8 cellular contexts compared by ENCODE assay signal in the genomic region with DNA sequence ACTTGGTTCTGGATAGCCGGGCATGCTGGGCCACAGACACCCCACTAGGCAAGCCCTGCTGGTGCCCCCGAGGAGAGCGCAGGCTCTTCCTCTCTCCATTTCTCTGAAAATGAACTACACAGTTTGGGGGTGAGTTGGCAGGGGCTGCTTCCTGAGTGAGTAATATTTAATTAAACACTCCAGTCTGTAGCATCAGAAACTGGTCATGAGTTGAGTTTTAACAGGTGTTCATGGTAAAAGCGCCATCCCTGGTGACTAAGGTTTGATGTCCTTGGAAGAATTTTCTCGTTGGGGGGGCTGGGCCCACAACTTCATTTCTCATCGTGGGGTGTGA. TPM values are rescaled to one million over a fixed set of nuclear protein-coding genes. Genes with fewer than 3 reads are reported as not detected.
DNase-seq lines count a peak whose midpoint lies in the region; ATAC-seq and TF ChIP-seq lines count a peak whose summit lies in the region.

No MANE protein-coding gene starts in this region.

- TF ChIP-seq CTCF in GM12864 (IDR thresholded peaks at IDR 0.05; ENCODE audit: low read depth, low read length, missing control alignments) (no peak), RWPE2 (IDR thresholded peaks at IDR 0.05; ENCODE audit: poor library complexity, severe bottlenecking) (peak; percentile 10), fibroblast of the aortic adventitia (IDR thresholded peaks at IDR 0.05; ENCODE audit: insufficient read depth, low read length) (no peak)

- peak overlapping the region; percentile 67 for H3K27ac ChIP-seq in RWPE2 (ENCODE audit: poor library complexity, severe bottlenecking)

- no peaks in the 10 kb centered on the region for H3K9me3 ChIP-seq in RWPE2 (ENCODE audit: severe bottlenecking)

- peaks cover 19% of the 10 kb centered on the region for H3K4me1 ChIP-seq in RWPE2 (ENCODE audit: insufficient read depth, poor library complexity, severe bottlenecking)

- peak; percentile 64 for ATAC-seq in RWPE2 (ENCODE audit: low read depth)

- no peaks in the 10 kb centered on the region for H3K27me3 ChIP-seq in RWPE2 (ENCODE audit: insufficient read depth, poor library complexity, severe bottlenecking)

- no peaks in the 10 kb centered on the region for H3K36me3 ChIP-seq in RWPE2 (ENCODE audit: low read depth)

- DNase-seq in GM12864 (ENCODE audit: low read depth) (no peak), RWPE2 (ENCODE audit: low spot score) (no peak), fibroblast of the aortic adventitia (ENCODE audit: low read depth) (peak; percentile 83), NCI-H748 (lab: John Stamatoyannopoulos, UW; ENCODE audit: unreplicated experiment) (no peak), GOT3 (lab: John Stamatoyannopoulos, UW) (no peak), GM19240 (ENCODE audit: insufficient read length, low spot score) (no peak), DMS79 (lab: John Stamatoyannopoulos, UW) (no peak)
- DNase-seq in stimulated activated CD4-positive, alpha-beta T cell treated with anti-CD3 and anti-CD28 coated beads, Interleukin-2, amount 100 ng/mL, for 4 hours (ENCODE audit: low read depth) = peak; percentile 26

- peak overlapping the region; percentile 59 for H3K4me3 ChIP-seq in GM12864 (ENCODE audit: low read depth, low read length)
- peak overlapping the region; percentile 91 for H3K4me3 ChIP-seq in RWPE2 (ENCODE audit: severe bottlenecking)
- H3K4me3 ChIP-seq in fibroblast of the aortic adventitia (ENCODE audit: low read depth, low read length) = peak overlapping the region; percentile 68

RNA-seq across cellular contexts. Expression of gene SPSB1, which starts 1.7 kb away (rescaled TPM):
- total RNA-seq in fibroblast of the aortic adventitia (ENCODE audit: low replicate concordance) = 18.2 and 37.6 TPM in 2 replicates

RNA-seq across cellular contexts. Expression of gene H6PD, which starts 59.8 kb away (rescaled TPM):
- 30.7 and 36.9 TPM in 2 replicates for total RNA-seq in fibroblast of the aortic adventitia (ENCODE audit: low replicate concordance)

Comparison
In these comparisons a context has a peak if more than half of its experiments do, and no peak if none do; other contexts are left out.
1. DNase-seq: peak in fibroblast of the aortic adventitia (single experiment) and stimulated activated CD4-positive, alpha-beta T cell treated with anti-CD3 and anti-CD28 coated beads, Interleukin-2, amount 100 ng/mL, for 4 hours (single experiment); none in GM12864 (single experiment), RWPE2 (single experiment), NCI-H748 (single experiment), GOT3 (single experiment), GM19240 (single experiment) and DMS79 (single experiment).
2. Peak in every context shown above with its lines, with median percentiles within 50 percentile points of each other: H3K4me3 ChIP-seq.